In the genomic region with DNA sequence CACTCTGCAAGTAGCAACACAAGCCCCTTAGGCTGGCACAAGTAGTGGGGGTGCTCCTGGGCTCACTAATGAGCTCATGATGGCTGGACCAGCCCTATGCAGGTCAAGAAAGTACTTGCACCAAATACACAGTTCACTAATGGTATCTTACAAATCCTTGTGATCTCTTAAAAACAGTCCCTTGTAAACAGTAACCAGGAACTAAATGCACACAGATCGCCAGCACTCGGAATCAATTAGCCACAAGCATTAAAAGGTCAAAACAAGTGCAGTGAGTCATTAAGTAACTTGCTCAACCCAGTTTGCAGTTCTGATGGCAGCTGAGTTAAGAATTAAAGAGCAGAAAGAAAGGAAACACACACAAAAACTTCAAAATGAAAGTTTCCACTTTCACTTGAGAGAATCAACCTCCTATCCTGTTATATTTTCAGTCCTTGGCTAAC, we compare ENCODE assay signal across 8 cellular contexts. TPM values are rescaled to one million over a fixed set of nuclear protein-coding genes. Genes with fewer than 3 reads are reported as not detected.
DNase-seq lines count a peak whose midpoint lies in the region; ATAC-seq and TF ChIP-seq lines count a peak whose summit lies in the region.

No MANE protein-coding gene starts in this region.

- intact Hi-C loops in OCI-LY7 (cut with micrococcal nuclease; ENCODE audit: unreplicated experiment), result no loop called here

- no peak overlapping the region for H2AFZ ChIP-seq in OCI-LY7 (ENCODE audit: low read length)

- H3K27me3 Mint-ChIP-seq in activated T-cell treated with anti-CD3 and anti-CD28 coated beads, Interleukin-2, amount 50 U/mL, for 24 hours, result no peaks in the 10 kb centered on the region
- no peaks in the 10 kb centered on the region for H3K27me3 Mint-ChIP-seq in stimulated activated memory B cell treated with anti-CD40 and anti-IgM and Interleukin-4, amounts not matched to agents 10 μg/mL and 1 μg/mL and 100 μg/mL, for 72 hours

- peak overlapping the region; percentile 90 for H3K27ac Mint-ChIP-seq in activated T-cell treated with anti-CD3 and anti-CD28 coated beads, Interleukin-2, amount 50 U/mL, for 24 hours
- H3K27ac Mint-ChIP-seq in stimulated activated memory B cell treated with anti-CD40 and anti-IgM and Interleukin-4, amounts not matched to agents 10 μg/mL and 1 μg/mL and 100 μg/mL, for 72 hours, result peak overlapping the region; percentile 94

- ATAC-seq in GM21717 (IDR thresholded peaks at IDR 0.05; ENCODE audit: unreplicated experiment), result peak; percentile 66
- peak; percentile 90 for ATAC-seq in stimulated activated memory B cell treated with anti-CD40 and anti-IgM and Interleukin-4, amounts not matched to agents 10 μg/mL and 1 μg/mL and 100 μg/mL, for 72 hours

- H3K9me3 ChIP-seq in OCI-LY7 (ENCODE audit: low read length), result no peaks in the 10 kb centered on the region

- POLR2A ChIA-PET in GM10248 (lab: Yijun Ruan, JAX) (interaction anchor here (0.6 kb wide), 2 partner anchors 10 to 34 kb away, joined by 3 to 6 read pairs; no protein-coding TSS in a partner anchor), OCI-LY7 (lab: Charles Lee) (interaction anchor here (0.6 to 1.5 kb wide), 3 partner anchors 24 to 211 kb away, joined by 3 to 4 read pairs (median 3); no protein-coding TSS in a partner anchor)

- peaks cover 3% of the 10 kb centered on the region for H3K36me3 ChIP-seq in OCI-LY7 (ENCODE audit: insufficient read depth, low read length)

- H4K20me1 ChIP-seq in OCI-LY7 (ENCODE audit: insufficient read depth, low read length), result no peaks in the 10 kb centered on the region

- no peaks in the 10 kb centered on the region for H3K9me3 Mint-ChIP-seq in activated T-cell treated with anti-CD3 and anti-CD28 coated beads, Interleukin-2, amount 50 U/mL, for 24 hours
- no peaks in the 10 kb centered on the region for H3K9me3 Mint-ChIP-seq in stimulated activated memory B cell treated with anti-CD40 and anti-IgM and Interleukin-4, amounts not matched to agents 10 μg/mL and 1 μg/mL and 100 μg/mL, for 72 hours

- no peak overlapping the region for H3K4me2 ChIP-seq in OCI-LY7 (ENCODE audit: low read length)

- BruUV-seq in OCI-LY7 (replicated peaks; lab: Mats Ljungman, UMichigan), result no TSS peak

- no peak for TF ChIP-seq CTCF in GM10248 (IDR thresholded peaks at IDR 0.05; ENCODE audit: control extremely low read depth, extremely low read depth, low read depth, missing control alignments)
- TF ChIP-seq CTCF in OCI-LY7 (conservative IDR thresholded peaks at IDR 0.05; ENCODE audit: low read length), result no peak

- peaks cover 32% of the 10 kb centered on the region for H3K4me1 ChIP-seq in OCI-LY7 (ENCODE audit: insufficient read depth, low read length, poor library complexity, severe bottlenecking)

- H3K4me3 ChIP-seq in OCI-LY7 (ENCODE audit: low read depth, low read length, poor library complexity, severe bottlenecking), result no peak overlapping the region

- peaks cover 91% of the 10 kb centered on the region for H3K4me1 Mint-ChIP-seq in activated T-cell treated with anti-CD3 and anti-CD28 coated beads, Interleukin-2, amount 50 U/mL, for 24 hours (ENCODE audit: low read depth)
- peaks cover 52% of the 10 kb centered on the region for H3K4me1 Mint-ChIP-seq in stimulated activated memory B cell treated with anti-CD40 and anti-IgM and Interleukin-4, amounts not matched to agents 10 μg/mL and 1 μg/mL and 100 μg/mL, for 72 hours

- H3K27ac ChIP-seq in OCI-LY7 (ENCODE audit: low read depth, low read length, poor library complexity, severe bottlenecking), result no peak overlapping the region

- peak overlapping the region; percentile 57 for H3K4me3 Mint-ChIP-seq in activated T-cell treated with anti-CD3 and anti-CD28 coated beads, Interleukin-2, amount 50 U/mL, for 24 hours
- H3K4me3 Mint-ChIP-seq in stimulated activated memory B cell treated with anti-CD40 and anti-IgM and Interleukin-4, amounts not matched to agents 10 μg/mL and 1 μg/mL and 100 μg/mL, for 72 hours, result peak overlapping the region; percentile 69

- no peaks in the 10 kb centered on the region for H3K9me2 ChIP-seq in OCI-LY7 (ENCODE audit: insufficient read depth, low read length)

- CTCF ChIA-PET in GM10248 (lab: Yijun Ruan, JAX), result interaction anchor here (0.8 to 8.5 kb wide), 9 partner anchors 11 to 231 kb away, joined by 3 to 73 read pairs (median 4); partner anchors contain the start of gene ARHGEF3
- CTCF ChIA-PET in OCI-LY7 (lab: Charles Lee; ENCODE audit: unreplicated experiment), result interaction anchor here (1.4 kb wide), 1 partner anchor 31 kb away, joined by 3 read pairs; no protein-coding TSS in a partner anchor

- H3K36me3 Mint-ChIP-seq in activated T-cell treated with anti-CD3 and anti-CD28 coated beads, Interleukin-2, amount 50 U/mL, for 24 hours (ENCODE audit: low read depth), result peaks cover 77% of the 10 kb centered on the region
- peaks cover 9% of the 10 kb centered on the region for H3K36me3 Mint-ChIP-seq in stimulated activated memory B cell treated with anti-CD40 and anti-IgM and Interleukin-4, amounts not matched to agents 10 μg/mL and 1 μg/mL and 100 μg/mL, for 72 hours

- DNase-seq in GM10248 (ENCODE audit: extremely low spot score) (peak; percentile 69), KG1 (lab: John Stamatoyannopoulos, UW) (peak; percentile 49), glomerular visceral epithelial cell (ENCODE audit: extremely low spot score) (peak; percentile 71), pons (ENCODE audit: low spot score) (no peak), OCI-LY7 (ENCODE audit: low spot score) (no peak)
- peak; percentile 43 for DNase-seq in activated T-cell treated with anti-CD3 and anti-CD28 coated beads, Interleukin-2, amount 50 U/mL, for 24 hours

- no peaks in the 10 kb centered on the region for H3K79me2 ChIP-seq in OCI-LY7 (ENCODE audit: insufficient read depth, low read depth, low read length)

RNA-seq across cellular contexts. Expression of gene ARHGEF3, which starts 43.2 kb away (rescaled TPM):
- total RNA-seq in OCI-LY7 (2014; rRNA removed; shearing (Covaris generic)), result 10.8 and 14.1 TPM in 2 replicates
- 21.7 and 26.9 TPM in 2 replicates for total RNA-seq in OCI-LY7 (2022)

Comparison
In these comparisons a context has a peak if more than half of its experiments do, and no peak if none do; other contexts are left out.
1. DNase-seq: peak in GM10248 (single experiment), KG1 (single experiment), activated T-cell treated with anti-CD3 and anti-CD28 coated beads, Interleukin-2, amount 50 U/mL, for 24 hours (single experiment) and glomerular visceral epithelial cell (single experiment); none in pons (single experiment) and OCI-LY7 (single experiment).